In the genomic region with DNA sequence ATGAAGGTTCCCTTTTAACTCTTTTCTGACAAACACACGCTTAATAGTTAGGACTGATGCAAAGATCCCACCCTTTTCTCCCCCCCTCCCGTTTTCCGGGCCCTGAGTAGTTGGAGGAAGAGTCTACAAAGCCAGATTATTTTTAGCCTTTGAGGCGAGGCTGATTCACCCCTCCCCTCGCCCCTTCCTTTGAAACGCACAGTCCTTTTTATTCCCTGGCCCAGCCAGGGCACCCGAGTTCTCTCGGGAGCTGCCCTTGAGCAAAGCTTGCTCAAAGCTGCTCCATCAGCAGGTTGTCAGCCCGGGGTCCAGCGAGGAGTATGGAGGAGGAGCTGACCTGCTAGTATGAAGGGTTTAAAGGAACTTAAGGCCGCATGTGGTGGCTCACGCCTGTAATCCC, we compare ENCODE assay signal across 19 cellular contexts. TPM values are rescaled to one million over a fixed set of nuclear protein-coding genes. Genes with fewer than 3 reads are reported as not detected.
DNase-seq lines count a peak whose midpoint lies in the region; ATAC-seq, FAIRE-seq and TF ChIP-seq lines count a peak whose summit lies in the region.
"Had no signal": no experiment of that assay in that cellular context is flagged by ENCODE, and none has a peak within 500 bp of the region (broad histone marks: within the 10 kb centered on the region; RNA-seq: fewer than 3 reads in every experiment).

No MANE protein-coding gene starts in this region.

- POLR2A ChIA-PET in HepG2 (lab: Yijun Ruan, JAX) = no interaction called here

- no peaks in the 10 kb centered on the region for H3K79me2 ChIP-seq in HepG2 (ENCODE audit: insufficient read depth, low read length)

- no peak overlapping the region for H2AFZ ChIP-seq in HepG2 (ENCODE audit: low read length)

- TF ChIP-seq RAD21 in HepG2 (CRISPR knock-in tag; IDR thresholded peaks at IDR 0.05) = no peak

- TF ChIP-seq POLR2A in right lobe of liver (IDR thresholded peaks at IDR 0.05) = no peak
- no peak for TF ChIP-seq POLR2A in HepG2 (IDR thresholded peaks at IDR 0.05; ENCODE audit: insufficient read depth in 1 of 2, low read depth in 2 of 2, low read length in 2 of 2)
- no peak for TF ChIP-seq POLR2A in heart left ventricle (IDR thresholded peaks at IDR 0.05)
- TF ChIP-seq POLR2A in esophagus muscularis mucosa (IDR thresholded peaks at IDR 0.05; ENCODE audit: low read depth) = no peak

- no peak for TF ChIP-seq CTCF in right lobe of liver (IDR thresholded peaks at IDR 0.05)
- TF ChIP-seq CTCF in HepG2 (CRISPR knock-in tag; IDR thresholded peaks at IDR 0.05) = no peak
- TF ChIP-seq CTCF in heart left ventricle (IDR thresholded peaks at IDR 0.05) = no peak
- no peak for TF ChIP-seq CTCF in kidney (IDR thresholded peaks at IDR 0.05; ENCODE audit: borderline replicate concordance, extremely low read depth, insufficient read depth)
- no peak for TF ChIP-seq CTCF in esophagus muscularis mucosa (IDR thresholded peaks at IDR 0.05)

- WGBS in right lobe of liver (ENCODE audit: insufficient coverage, low coverage, low lambda C conversion rate, missing lambda C conversion rate) = 48% methylated on average over 8 of the region's 12 CpGs
- WGBS in HepG2 (ENCODE audit: low lambda C conversion rate) = 61% methylated on average over 12 of the region's 12 CpGs
- WGBS in heart left ventricle, 4 donors = 34 to 46% (median 43%) methylated on average over 10 to 12 of the region's 12 CpGs
- WGBS in esophagus muscularis mucosa = 75% methylated on average over 12 of the region's 12 CpGs

- H3K9me3 ChIP-seq in right lobe of liver (no peaks in the 10 kb centered on the region), HepG2 (ENCODE audit: low read length) (no peaks in the 10 kb centered on the region), heart left ventricle (peaks cover 0 to 4% (median 0%) of the 10 kb centered on the region in 12 donors), kidney (ENCODE audit: control insufficient read depth in 1 of 2, low read length in 2 of 2) (no peaks in the 10 kb centered on the region), esophagus muscularis mucosa (peaks cover 0 to 7% (median 2%) of the 10 kb centered on the region in 4 donors)
- H3K9me3 ChIP-seq: SJCRH30 had no signal

- CTCF ChIA-PET in HepG2 (lab: Yijun Ruan, JAX; ENCODE audit: low intra/inter-chr PET ratio, low total read pairs) = no interaction called here

- peak in 3 of 4 donors; percentile 38 to 63 (median 54) for ATAC-seq in right lobe of liver
- ATAC-seq in HepG2 = no peak
- ATAC-seq in heart left ventricle = peak; percentile 30 to 90 (median 76)
- ATAC-seq in HG02798 (IDR thresholded peaks at IDR 0.05; ENCODE audit: poor library complexity, unreplicated experiment) = no peak
- ATAC-seq: K562 had no signal

- H3K36me3 ChIP-seq in right lobe of liver (no peaks in the 10 kb centered on the region), HepG2 (replicated peaks in 1 of 2; ENCODE audit: control insufficient read depth in 1 of 2, insufficient read depth in 2 of 2, low read length in 2 of 2) (no peaks in the 10 kb centered on the region), heart left ventricle (no peaks in the 10 kb centered on the region), kidney (ENCODE audit: control insufficient read depth in 1 of 2, insufficient read depth in 2 of 2, low read length in 2 of 2) (no peaks in the 10 kb centered on the region), esophagus muscularis mucosa (no peaks in the 10 kb centered on the region)
- H3K36me3 ChIP-seq: SJCRH30 had no signal

- H3K4me1 ChIP-seq in right lobe of liver (no peaks in the 10 kb centered on the region), HepG2 (ENCODE audit: insufficient read depth, low read length) (peaks cover 20% of the 10 kb centered on the region), heart left ventricle (peaks cover 0 to 15% (median 4%) of the 10 kb centered on the region in 12 donors), kidney (ENCODE audit: control insufficient read depth in 1 of 2, insufficient read depth in 1 of 2, low read depth in 1 of 2, low read length in 2 of 2) (peaks cover 4 to 5% of the 10 kb centered on the region in 2 donors), esophagus muscularis mucosa (no peaks in the 10 kb centered on the region)
- H3K4me1 ChIP-seq: SJCRH30 had no signal

- in situ Hi-C loops in HepG2 (cut with HindIII; ENCODE audit: extremely low pct_ligation_motif_present, low pct_unique_long_range_greater_than_20kb) = no loop called here

- no peak overlapping the region for H3K4me3 ChIP-seq in right lobe of liver
- no peak overlapping the region for H3K4me3 ChIP-seq in HepG2 (replicated peaks in 1 of 3; ENCODE audit: insufficient read depth in 1 of 3, low read depth in 2 of 3, low read length in 3 of 3)
- no peak overlapping the region for H3K4me3 ChIP-seq in heart left ventricle
- no peak overlapping the region for H3K4me3 ChIP-seq in kidney (ENCODE audit: low read length in 2 of 2)
- no peak overlapping the region for H3K4me3 ChIP-seq in esophagus muscularis mucosa
- H3K4me3 ChIP-seq: K562, SJCRH30 had no signal

- no peaks in the 10 kb centered on the region for H4K20me1 ChIP-seq in HepG2 (ENCODE audit: insufficient read depth, low read length)

- DNase-seq in right lobe of liver (peak in 1 of 3 donors; percentile 26), HepG2 (ENCODE audit: low spot score) (no peak), heart left ventricle (peak; percentile 20 to 73 (median 38)), kidney (peak; percentile 76), NCI-H446 treated with DMSO at 0.1 percent for 48 hours (lab: John Stamatoyannopoulos, UW) (no peak), esophagus muscularis mucosa (ENCODE audit: extremely low spot score) (no peak)
- DNase-seq in stimulated activated naive CD4-positive, alpha-beta T cell (lab: John Stamatoyannopoulos, UW) = no peak
- DNase-seq: GF-D8; NCI-H1930; NCI-H2171; NCI-H446; NK-92 treated with Interleukin-12 subunit alpha and Interleukin-12 subunit beta, amount 100 ng/mL, for 24 hours; SJCRH30 had no signal

- H3K27me3 ChIP-seq in right lobe of liver = no peaks in the 10 kb centered on the region
- H3K27me3 ChIP-seq in HepG2 (ENCODE audit: control insufficient read depth in 1 of 2, insufficient read depth in 2 of 2, low read length in 2 of 2) = no peaks in the 10 kb centered on the region
- H3K27me3 ChIP-seq in heart left ventricle = no peaks in the 10 kb centered on the region
- H3K27me3 ChIP-seq in esophagus muscularis mucosa = no peaks in the 10 kb centered on the region
- H3K27me3 ChIP-seq: SJCRH30 had no signal

- TF ChIP-seq EP300 in HepG2 (IDR thresholded peaks at IDR 0.05; ENCODE audit: low read depth in 2 of 2, low read length in 2 of 2) = no peak
- no peak for TF ChIP-seq EP300 in HepG2 (CRISPR knock-in tag; IDR thresholded peaks at IDR 0.05; ENCODE audit: borderline replicate concordance)
- no peak for TF ChIP-seq EP300 in esophagus muscularis mucosa (IDR thresholded peaks at IDR 0.05)

- BruUV-seq in HepG2 (replicated peaks; lab: Mats Ljungman, UMichigan) = no TSS peak

- no peak overlapping the region for H3K4me2 ChIP-seq in HepG2 (ENCODE audit: low read depth, low read length)

- no peak overlapping the region for H3K9ac ChIP-seq in HepG2 (ENCODE audit: insufficient read depth, low read depth, low read length)
- no peak overlapping the region for H3K9ac ChIP-seq in kidney (ENCODE audit: low read length in 2 of 2)

- FAIRE-seq in HepG2 (lab: Jason Lieb, UNC) (no peak), kidney (lab: Jason Lieb, UNC) (no peak)
- FAIRE-seq: A204.1, GM19239, H54, K562 had no signal

- intact Hi-C loops in right lobe of liver (cut with DNase I) (no loop called here), HepG2 (cut with micrococcal nuclease; ENCODE audit: unreplicated experiment) (no loop called here), heart left ventricle (cut with DNase I) (no loop called here), kidney (cut with DNase I) (no loop called here), esophagus muscularis mucosa (cut with DNase I) (no loop called here)

- H3K27ac ChIP-seq in right lobe of liver = no peak overlapping the region
- H3K27ac ChIP-seq in HepG2 (ENCODE audit: extremely low read length, insufficient read depth, low read length) = no peak overlapping the region
- H3K27ac ChIP-seq in heart left ventricle = peak overlapping the region in 5 of 12 donors; percentile 4 to 54 (median 44)
- H3K27ac ChIP-seq in kidney (ENCODE audit: low read depth in 2 of 2, low read length in 2 of 2) = no peak overlapping the region
- H3K27ac ChIP-seq in esophagus muscularis mucosa (replicated peaks in 1 of 4) = no peak overlapping the region
- H3K27ac ChIP-seq: HL-60, SJCRH30 had no signal

TF ChIP-seq in HepG2, 621 proteins besides CTCF, POLR2A, EP300 and RAD21 (continues in another document):
- TF ChIP-seq SP5 (CRISPR knock-in tag; IDR thresholded peaks at IDR 0.05; ENCODE audit: borderline replicate concordance, low read depth) = no peak

RNA-seq across cellular contexts. Expression of a gene that starts 47.1 kb away (rescaled TPM):
- total RNA-seq in right lobe of liver = 10 to 100 TPM; 11.0 to 22.5 (median 15.2) TPM
- 13.0 and 17.7 TPM in 2 replicates for total RNA-seq in HepG2 (2016; rRNA removed; fragmentation: Illumina TruSeq; extraction: Trizol)
- 8.2 and 14.6 TPM in 2 replicates for total RNA-seq in HepG2 (2016; cell fraction: cytosol; rRNA removed; fragmentation: Illumina TruSeq; extraction: Trizol; ENCODE audit: low read depth)
- 13.6 and 15.0 TPM in 2 replicates for total RNA-seq in HepG2 (2016; cell fraction: insoluble cytoplasmic fraction; rRNA removed; fragmentation: Illumina TruSeq; extraction: Trizol)
- total RNA-seq in HepG2 (2016; cell fraction: membrane; rRNA removed; fragmentation: Illumina TruSeq; extraction: Trizol) = 14.7 and 17.3 TPM in 2 replicates
- 17.1 and 21.0 TPM in 2 replicates for total RNA-seq in HepG2 (2016; cell fraction: nucleus; rRNA removed; fragmentation: Illumina TruSeq; extraction: Trizol)
- 34.4 and 37.0 TPM in 2 replicates for polyA plus RNA-seq in HepG2 (2011; rRNA removed)
- polyA plus RNA-seq in HepG2 (2011; cell fraction: cytosol; rRNA removed) = 35.1 and 36.7 TPM in 2 replicates
- polyA plus RNA-seq in HepG2 (2011; cell fraction: nucleus; rRNA removed) = 42.3 and 51.3 TPM in 2 replicates
- 50.2 and 57.7 TPM in 2 replicates for polyA plus RNA-seq in HepG2 (2012)
- 7.2 and 7.7 TPM in 2 replicates for polyA plus RNA-seq in HepG2 (2016; cell fraction: cytosol; fragmentation: Illumina TruSeq; extraction: Trizol; ENCODE audit: low read depth)
- polyA plus RNA-seq in HepG2 (2016; cell fraction: insoluble cytoplasmic fraction; fragmentation: Illumina TruSeq; extraction: Trizol; ENCODE audit: low read depth) = 35.3 and 42.4 TPM in 2 replicates
- 18.9 and 19.9 TPM in 2 replicates for polyA plus RNA-seq in HepG2 (2016; cell fraction: membrane; fragmentation: Illumina TruSeq; extraction: Trizol; ENCODE audit: low read depth)
- polyA plus RNA-seq in HepG2 (2016; cell fraction: nucleus; fragmentation: Illumina TruSeq; extraction: Trizol; ENCODE audit: insufficient read depth, low read depth) = 39.6 and 40.2 TPM in 2 replicates
- polyA minus RNA-seq in HepG2 (2011; rRNA and poly(A)+ RNA removed; ENCODE audit: low replicate concordance) = 4.9 and 74.4 TPM in 2 replicates
- 42.6 and 50.6 TPM in 2 replicates for polyA minus RNA-seq in HepG2 (2011; cell fraction: cytosol; rRNA and poly(A)+ RNA removed)
- 36.3 and 43.9 TPM in 2 replicates for polyA minus RNA-seq in HepG2 (2011; cell fraction: nucleus; rRNA and poly(A)+ RNA removed)
- 10 to 100 TPM; 10.2 to 24.4 (median 17.5) TPM for total RNA-seq in heart left ventricle
- 10 to 100 TPM in 1 of 2 donors, 1 to 10 TPM in 1; 7.0 to 14.8 TPM for polyA plus RNA-seq in heart left ventricle
- 42.3 TPM for total RNA-seq in kidney
- 8.9 TPM for polyA plus RNA-seq in kidney (ENCODE audit: insufficient read depth, low read depth, low replicate concordance)
- total RNA-seq in esophagus muscularis mucosa = 10 to 100 TPM; 17.4 to 25.6 (median 18.7) TPM

Comparison
In these comparisons a context has a peak if more than half of its experiments do, and no peak if none do; other contexts are left out.
1. ATAC-seq: peak in right lobe of liver (3 of 4) and heart left ventricle (4 of 4); none in HepG2 (single experiment) and HG02798 (single experiment).
2. DNase-seq: peak in heart left ventricle (5 of 5) and kidney (single experiment); none in HepG2 (single experiment), NCI-H446 treated with DMSO at 0.1 percent for 48 hours (single experiment), stimulated activated naive CD4-positive, alpha-beta T cell (0 of 6) and esophagus muscularis mucosa (single experiment).